9 cellular contexts compared by ENCODE assay signal in the genomic region with DNA sequence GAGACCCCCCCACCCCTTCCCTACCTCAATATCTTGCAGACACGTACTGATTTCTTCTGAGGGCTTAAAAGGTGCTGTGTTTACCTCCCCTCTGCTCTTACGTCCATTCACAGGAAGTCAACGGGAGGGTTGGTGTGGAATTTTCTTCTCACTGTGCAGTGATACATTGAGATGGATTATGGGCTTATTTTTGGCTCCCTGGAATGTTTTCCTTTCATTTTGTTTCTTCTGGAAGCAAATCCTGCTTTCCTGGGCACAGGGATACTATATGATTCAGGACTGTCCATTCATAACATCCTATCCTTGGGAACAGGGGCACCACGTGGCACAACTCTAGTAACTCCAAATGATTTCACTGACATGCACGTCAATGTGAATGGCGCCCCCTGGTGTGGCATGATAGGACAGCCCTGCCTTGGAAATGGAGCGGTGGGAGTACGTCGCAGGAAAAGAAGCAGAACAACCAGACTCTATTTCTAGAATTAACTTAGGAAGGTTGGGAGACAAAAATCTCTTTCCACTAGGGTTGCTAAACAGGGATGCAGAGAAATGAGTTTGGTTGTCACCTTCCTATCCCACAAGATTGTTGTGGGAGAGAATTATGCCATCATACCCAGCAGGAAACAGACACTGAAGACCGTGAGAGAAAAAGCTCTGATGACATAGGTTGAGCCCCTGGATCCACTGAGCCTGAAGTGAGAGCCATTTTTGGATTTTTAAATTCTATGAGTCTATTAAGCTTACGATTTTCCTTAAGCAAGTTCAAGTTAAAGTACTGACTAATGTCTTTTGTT.
DNase-seq lines count a peak whose midpoint lies in the region; ATAC-seq and TF ChIP-seq lines count a peak whose summit lies in the region.
"Had no signal": no experiment of that assay in that cellular context is flagged by ENCODE, and none has a peak within 500 bp of the region (broad histone marks: within the 10 kb centered on the region; RNA-seq: fewer than 3 reads in every experiment).

No MANE protein-coding gene starts in this region.

- H3K4me3 Mint-ChIP-seq in CD4-positive, alpha-beta memory T cell: no peak overlapping the region
- H3K4me3 Mint-ChIP-seq in activated CD8-positive, alpha-beta T cell treated with anti-CD3 and anti-CD28 coated beads, Interleukin-2, amount 10 ng/mL, durations not matched to agents 7 days and 5 days: no peak overlapping the region
- no peak overlapping the region for H3K4me3 Mint-ChIP-seq in endothelial cell (ENCODE audit: unreplicated experiment)

- H3K9me3 Mint-ChIP-seq in CD4-positive, alpha-beta memory T cell: peaks cover 0 to 2% (median 0%) of the 10 kb centered on the region in 8 donors
- no peaks in the 10 kb centered on the region for H3K9me3 Mint-ChIP-seq in activated CD8-positive, alpha-beta T cell treated with anti-CD3 and anti-CD28 coated beads, Interleukin-2, amount 10 ng/mL, durations not matched to agents 7 days and 5 days (ENCODE audit: insufficient read depth)
- no peaks in the 10 kb centered on the region for H3K9me3 Mint-ChIP-seq in endothelial cell (ENCODE audit: unreplicated experiment)

- ATAC-seq in activated CD8-positive, alpha-beta T cell treated with anti-CD3 and anti-CD28 coated beads, Interleukin-2, amount 10 ng/mL, durations not matched to agents 7 days and 5 days: peak; percentile 50
- ATAC-seq in mucosa of descending colon: peak; percentile 68

- no peak overlapping the region for H3K27ac Mint-ChIP-seq in CD4-positive, alpha-beta memory T cell
- H3K27ac Mint-ChIP-seq in activated CD8-positive, alpha-beta T cell treated with anti-CD3 and anti-CD28 coated beads, Interleukin-2, amount 10 ng/mL, durations not matched to agents 7 days and 5 days: no peak overlapping the region
- H3K27ac Mint-ChIP-seq in endothelial cell (ENCODE audit: unreplicated experiment): no peak overlapping the region

- no peaks in the 10 kb centered on the region for H3K27me3 ChIP-seq in CD4-positive, alpha-beta memory T cell (ENCODE audit: insufficient read depth, low read length)
- peaks cover 1% of the 10 kb centered on the region for H3K27me3 ChIP-seq in H7 (ENCODE audit: control insufficient read depth, insufficient read depth, low read length)

- CTCF ChIA-PET in CD4-positive, alpha-beta memory T cell (lab: Charles Lee; ENCODE audit: partially characterized antibody): interaction anchor here (0.8 to 10.2 kb wide), 6 partner anchors 9 to 181 kb away, joined by 3 to 259 read pairs (median 4); partner anchors contain the start of gene RAG1
- CTCF ChIA-PET in activated CD8-positive, alpha-beta T cell treated with anti-CD3 and anti-CD28 coated beads, Interleukin-2, amount 10 ng/mL, durations not matched to agents 7 days and 5 days (lab: Charles Lee): interaction anchor here (0.8 to 3.4 kb wide), 7 partner anchors 9 to 180 kb away, joined by 3 to 37 read pairs (median 6); no protein-coding TSS in a partner anchor

- peaks cover 21 to 35% of the 10 kb centered on the region in 2 donors for H3K27me3 Mint-ChIP-seq in CD4-positive, alpha-beta memory T cell
- peaks cover 35% of the 10 kb centered on the region for H3K27me3 Mint-ChIP-seq in activated CD8-positive, alpha-beta T cell treated with anti-CD3 and anti-CD28 coated beads, Interleukin-2, amount 10 ng/mL, durations not matched to agents 7 days and 5 days (ENCODE audit: low read depth)
- peaks cover 1% of the 10 kb centered on the region for H3K27me3 Mint-ChIP-seq in endothelial cell (ENCODE audit: unreplicated experiment)

- TF ChIP-seq CTCF in endothelial cell (IDR thresholded peaks at IDR 0.05; ENCODE audit: unreplicated experiment): peak; percentile 84
- peak; percentile 55 for TF ChIP-seq CTCF in mucosa of descending colon (IDR thresholded peaks at IDR 0.05)

- H3K27ac ChIP-seq in CD4-positive, alpha-beta memory T cell (ENCODE audit: low read depth, low read length): no peak overlapping the region
- H3K27ac ChIP-seq: SK-N-MC had no signal

- intact Hi-C loops in CD4-positive, alpha-beta memory T cell (cut with micrococcal nuclease): loop anchor here (5.0 kb wide), 1 partner anchor 1127 kb away; the partner anchor contains the start of gene FJX1
- intact Hi-C loops in mucosa of descending colon (cut with DNase I, micrococcal nuclease): loop anchor here in 1 of 2 donors (5.0 kb wide), 1 partner anchor 37 kb away; no protein-coding TSS in a partner anchor

- H3K4me3 ChIP-seq in CD4-positive, alpha-beta memory T cell (ENCODE audit: low read length in 2 of 2): no peak overlapping the region
- no peak overlapping the region for H3K4me3 ChIP-seq in H7 (ENCODE audit: insufficient read depth, low read depth, low read length)
- no peak overlapping the region for H3K4me3 ChIP-seq in mucosa of descending colon
- H3K4me3 ChIP-seq: SK-N-MC had no signal

- peaks cover 6 to 11% (median 8%) of the 10 kb centered on the region in 4 donors for H3K4me1 Mint-ChIP-seq in CD4-positive, alpha-beta memory T cell
- H3K4me1 Mint-ChIP-seq in activated CD8-positive, alpha-beta T cell treated with anti-CD3 and anti-CD28 coated beads, Interleukin-2, amount 10 ng/mL, durations not matched to agents 7 days and 5 days (ENCODE audit: low read depth): no peaks in the 10 kb centered on the region
- H3K4me1 Mint-ChIP-seq in endothelial cell (ENCODE audit: unreplicated experiment): no peaks in the 10 kb centered on the region

- POLR2A ChIA-PET in CD4-positive, alpha-beta memory T cell (lab: Charles Lee; ENCODE audit: partially characterized antibody): no interaction called here
- POLR2A ChIA-PET in activated CD8-positive, alpha-beta T cell treated with anti-CD3 and anti-CD28 coated beads, Interleukin-2, amount 10 ng/mL, durations not matched to agents 7 days and 5 days (lab: Charles Lee): no interaction called here

- H3K36me3 Mint-ChIP-seq in CD4-positive, alpha-beta memory T cell: no peaks in the 10 kb centered on the region
- H3K36me3 Mint-ChIP-seq in activated CD8-positive, alpha-beta T cell treated with anti-CD3 and anti-CD28 coated beads, Interleukin-2, amount 10 ng/mL, durations not matched to agents 7 days and 5 days (ENCODE audit: low read depth): no peaks in the 10 kb centered on the region
- no peaks in the 10 kb centered on the region for H3K36me3 Mint-ChIP-seq in endothelial cell (ENCODE audit: low read depth, unreplicated experiment)

- H3K4me1 ChIP-seq in CD4-positive, alpha-beta memory T cell (ENCODE audit: insufficient read depth, low read length): no peaks in the 10 kb centered on the region
- H3K4me1 ChIP-seq in mucosa of descending colon (ENCODE audit: low read depth): peaks cover 6% of the 10 kb centered on the region

- peak; percentile 13 to 46 (median 29) for DNase-seq in CD4-positive, alpha-beta memory T cell
- peak; percentile 64 for DNase-seq in H7
- DNase-seq in NCI-H526 treated with DMSO at 0.1 percent for 48 hours (lab: John Stamatoyannopoulos, UW): peak; percentile 38
- DNase-seq in activated CD8-positive, alpha-beta T cell treated with anti-CD3 and anti-CD28 coated beads, Interleukin-2, amount 10 ng/mL, durations not matched to agents 7 days and 5 days: peak; percentile 69
- DNase-seq in endothelial cell (ENCODE audit: low spot score): peak; percentile 88
- peak; percentile 49 to 84 (median 78) for DNase-seq in mucosa of descending colon
- DNase-seq in stimulated activated CD8-positive, alpha-beta memory T cell treated with anti-CD3 and anti-CD28 coated beads, Interleukin-7, amount 100 ng/mL, for 48 hours (ENCODE audit: extremely low read depth in 1 of 2, low read depth in 1 of 2): peak; percentile 25 to 44
- no peak for DNase-seq in T1000 (lab: John Stamatoyannopoulos, UW)

- no peaks in the 10 kb centered on the region for H3K36me3 ChIP-seq in CD4-positive, alpha-beta memory T cell (ENCODE audit: insufficient read depth, low read length)
- H3K36me3 ChIP-seq in H7 (replicated peaks; ENCODE audit: control insufficient read depth, insufficient read depth, low read length) (no peaks in the 10 kb centered on the region), mucosa of descending colon (ENCODE audit: low read depth) (no peaks in the 10 kb centered on the region)

- no peaks in the 10 kb centered on the region for H3K9me3 ChIP-seq in CD4-positive, alpha-beta memory T cell (ENCODE audit: control insufficient read depth in 1 of 2, low read length in 2 of 2)
- H3K9me3 ChIP-seq in mucosa of descending colon: no peaks in the 10 kb centered on the region
